Comparison of ENCODE assay signal across 15 cellular contexts in genomic region chr6:151661928-151662327, GRCh38.
DNase-seq lines count a peak whose midpoint lies in the region; ATAC-seq and TF ChIP-seq lines count a peak whose summit lies in the region.
"Had no signal": no experiment of that assay in that cellular context is flagged by ENCODE, and none has a peak within 500 bp of the region (broad histone marks: within the 10 kb centered on the region; RNA-seq: fewer than 3 reads in every experiment).

No MANE protein-coding gene starts in this region.

- peak; percentile 33 for TF ChIP-seq CTCF in cardiac muscle cell (IDR thresholded peaks at IDR 0.05; ENCODE audit: low read depth, low read length)
- TF ChIP-seq CTCF in endodermal cell (conservative IDR thresholded peaks at IDR 0.05): peak; percentile 72
- no peak for TF ChIP-seq CTCF in upper lobe of left lung (IDR thresholded peaks at IDR 0.05)

- TF ChIP-seq POLR2A in upper lobe of left lung (IDR thresholded peaks at IDR 0.05): no peak

- H3K36me3 Mint-ChIP-seq in endodermal cell (ENCODE audit: low read depth): no peaks in the 10 kb centered on the region
- H3K36me3 Mint-ChIP-seq: memory B cell had no signal

- H3K27me3 ChIP-seq in cardiac muscle cell (no peaks in the 10 kb centered on the region), right cardiac atrium (ENCODE audit: control insufficient read depth, insufficient read depth) (no peaks in the 10 kb centered on the region), endodermal cell (ENCODE audit: control insufficient read depth, insufficient read depth, low read length, poor library complexity, severe bottlenecking) (no peaks in the 10 kb centered on the region), upper lobe of left lung (no peaks in the 10 kb centered on the region)
- H3K27me3 ChIP-seq: pancreas had no signal

- no peak for DNase-seq in cardiac muscle cell (ENCODE audit: low read depth in 1 of 2, low spot score in 1 of 2)
- no peak for DNase-seq in right cardiac atrium
- DNase-seq in NCI-H69 (lab: John Stamatoyannopoulos, UW): peak; percentile 16
- DNase-seq in endodermal cell: peak; percentile 84
- DNase-seq in NCI-H1694 (lab: John Stamatoyannopoulos, UW): no peak
- no peak for DNase-seq in upper lobe of left lung
- no peak for DNase-seq in central memory CD4-positive, alpha-beta T cell
- DNase-seq: ACHN, aorta, hippocampal formation, NCI-H524 treated with DMSO at 0.1 percent for 48 hours, pancreas had no signal

- H3K27ac Mint-ChIP-seq in endodermal cell: no peak overlapping the region
- H3K27ac Mint-ChIP-seq: memory B cell had no signal

- H3K9ac ChIP-seq in endodermal cell (ENCODE audit: extremely low read depth, low read length, poor library complexity, severe bottlenecking): no peak overlapping the region

- no peak overlapping the region for H3K27ac ChIP-seq in cardiac muscle cell
- H3K27ac ChIP-seq in right cardiac atrium (ENCODE audit: low read length): no peak overlapping the region
- no peak overlapping the region for H3K27ac ChIP-seq in endodermal cell (ENCODE audit: low read depth, low read length)
- H3K27ac ChIP-seq in upper lobe of left lung: no peak overlapping the region
- H3K27ac ChIP-seq: pancreas, SK-N-MC had no signal

- H3K4me3 ChIP-seq in cardiac muscle cell: no peak overlapping the region
- no peak overlapping the region for H3K4me3 ChIP-seq in right cardiac atrium (ENCODE audit: low read length)
- H3K4me3 ChIP-seq in endodermal cell (ENCODE audit: low read length): no peak overlapping the region
- no peak overlapping the region for H3K4me3 ChIP-seq in upper lobe of left lung
- H3K4me3 ChIP-seq: pancreas, SK-N-MC had no signal

- peaks cover under 1% of the 10 kb centered on the region for H3K9me3 Mint-ChIP-seq in endodermal cell
- H3K9me3 Mint-ChIP-seq: memory B cell had no signal

- H3K4me1 ChIP-seq in cardiac muscle cell (ENCODE audit: low read depth) (no peaks in the 10 kb centered on the region), right cardiac atrium (ENCODE audit: control insufficient read depth, insufficient read depth, low read length) (no peaks in the 10 kb centered on the region), endodermal cell (ENCODE audit: control insufficient read depth, insufficient read depth, low read length) (no peaks in the 10 kb centered on the region), upper lobe of left lung (no peaks in the 10 kb centered on the region)
- H3K4me1 ChIP-seq: pancreas had no signal

- H3K9me3 ChIP-seq in cardiac muscle cell (ENCODE audit: low read depth) (no peaks in the 10 kb centered on the region), right cardiac atrium (ENCODE audit: control insufficient read depth, low read length) (no peaks in the 10 kb centered on the region), endodermal cell (ENCODE audit: control insufficient read depth, low read length) (no peaks in the 10 kb centered on the region), upper lobe of left lung (no peaks in the 10 kb centered on the region)
- H3K9me3 ChIP-seq: pancreas had no signal

- intact Hi-C loops in right cardiac atrium (cut with DNase I): no loop called here

- H3K36me3 ChIP-seq in cardiac muscle cell: no peaks in the 10 kb centered on the region
- no peaks in the 10 kb centered on the region for H3K36me3 ChIP-seq in endodermal cell (ENCODE audit: control insufficient read depth, insufficient read depth, low read length)
- no peaks in the 10 kb centered on the region for H3K36me3 ChIP-seq in upper lobe of left lung
- H3K36me3 ChIP-seq: pancreas had no signal

- H3K4me3 Mint-ChIP-seq in endodermal cell: no peak overlapping the region
- H3K4me3 Mint-ChIP-seq: memory B cell had no signal

- WGBS in right cardiac atrium: 37% methylated on average over 4 of the region's 4 CpGs
- WGBS in endodermal cell (ENCODE audit: insufficient coverage in 1 of 2, insufficient read length in 1 of 2), 2 experiments: 64 to 80% methylated on average over 2 to 4 of the region's 4 CpGs
- WGBS in upper lobe of left lung, 2 donors: 59 to 62% methylated on average over 4 of the region's 4 CpGs

- peaks cover 18% of the 10 kb centered on the region for H3K4me1 Mint-ChIP-seq in endodermal cell

- no peaks in the 10 kb centered on the region for H3K27me3 Mint-ChIP-seq in endodermal cell (ENCODE audit: insufficient read depth)

- ATAC-seq in right cardiac atrium (no peak), upper lobe of left lung (ENCODE audit: low FRiP score in 2 of 2) (no peak), GM19455 (IDR thresholded peaks at IDR 0.05; ENCODE audit: unreplicated experiment) (no peak)
- ATAC-seq: pancreas had no signal

- no peak for TF ChIP-seq EP300 in upper lobe of left lung (IDR thresholded peaks at IDR 0.05)

Comparison
In these comparisons a context has a peak if more than half of its experiments do, and no peak if none do; other contexts are left out.
1. DNase-seq: peak in NCI-H69 (single experiment) and endodermal cell (single experiment); none in cardiac muscle cell (0 of 2), right cardiac atrium (0 of 3), NCI-H1694 (single experiment), upper lobe of left lung (0 of 2) and central memory CD4-positive, alpha-beta T cell (single experiment).
2. CTCF ChIP-seq: peak in cardiac muscle cell (single experiment) and endodermal cell (single experiment); none in upper lobe of left lung (0 of 6).